ENCODE assay signal across 19 cellular contexts in the genomic region with DNA sequence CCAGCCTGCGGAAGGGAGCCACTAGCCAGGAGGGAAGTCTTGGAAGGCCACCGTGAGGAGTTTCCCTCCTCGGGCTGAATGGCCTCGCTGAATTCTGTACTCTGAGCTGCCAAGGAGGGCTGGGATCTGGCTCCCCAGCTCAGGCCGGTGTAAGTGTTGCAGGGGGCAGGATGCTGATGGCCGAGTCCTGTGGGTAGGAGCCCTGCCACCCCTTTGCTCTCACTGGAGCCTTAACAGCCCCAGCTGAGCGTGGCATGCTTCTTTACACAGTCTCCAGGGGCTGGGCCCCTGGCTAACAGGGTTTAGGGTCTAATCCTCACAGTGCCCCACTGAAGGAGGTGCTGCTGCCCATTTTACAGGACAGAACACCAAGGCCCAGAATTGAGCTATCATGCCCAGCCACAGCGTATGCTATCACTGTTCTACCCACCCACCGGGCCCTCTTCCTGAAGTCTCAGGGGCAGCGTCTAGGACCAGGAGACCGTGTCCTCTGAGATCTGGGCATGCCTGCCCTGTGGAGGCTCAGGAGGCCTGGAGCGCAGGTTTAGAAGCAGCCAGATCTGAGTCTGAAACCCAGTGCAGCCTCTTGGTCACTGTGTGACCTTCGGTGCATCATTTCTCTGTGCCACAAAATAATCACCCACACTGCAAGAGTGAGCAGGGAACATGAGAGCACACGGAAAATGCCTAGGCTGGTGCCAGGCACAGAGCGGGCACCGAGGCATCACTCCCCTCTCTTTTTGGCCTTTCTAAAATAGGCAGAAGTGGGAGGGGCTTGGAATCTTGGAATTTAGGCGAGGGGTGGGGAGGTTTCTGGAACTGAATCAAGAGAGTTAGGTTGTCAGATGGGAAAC. TPM values are rescaled to one million over a fixed set of nuclear protein-coding genes. Genes with fewer than 3 reads are reported as not detected.
"Had no signal": no experiment of that assay in that cellular context is flagged by ENCODE, and none has a peak within 500 bp of the region (broad histone marks: within the 10 kb centered on the region; RNA-seq: fewer than 3 reads in every experiment).

No MANE protein-coding gene starts in this region.

- H3K27me3 ChIP-seq: adrenal gland, hepatocyte, tibial nerve had no signal

- H3K4me1 Mint-ChIP-seq: T-cell had no signal

- H3K79me2 ChIP-seq: hepatocyte had no signal

- H2AFZ ChIP-seq: hepatocyte had no signal

- H3K4me3 Mint-ChIP-seq: activated CD8-positive, alpha-beta T cell treated with anti-CD3 and anti-CD28 coated beads, Interleukin-2, amount 10 ng/mL, durations not matched to agents 7 days and 5 days; effector memory CD8-positive, alpha-beta T cell; natural killer cell; T-cell had no signal

- H3K4me3 ChIP-seq: adrenal gland, gastroesophageal sphincter, hepatocyte, SK-N-MC, skin epidermis, tibial nerve had no signal

- H3K36me3 Mint-ChIP-seq: natural killer cell, T-cell had no signal

- H3K27ac Mint-ChIP-seq: activated CD8-positive, alpha-beta T cell treated with anti-CD3 and anti-CD28 coated beads, Interleukin-2, amount 10 ng/mL, durations not matched to agents 7 days and 5 days; effector memory CD8-positive, alpha-beta T cell; natural killer cell; T-cell had no signal

- H3K9me3 Mint-ChIP-seq: effector memory CD8-positive, alpha-beta T cell; natural killer cell; T-cell had no signal

- ATAC-seq: activated CD8-positive, alpha-beta T cell treated with anti-CD3 and anti-CD28 coated beads, Interleukin-2, amount 10 ng/mL, durations not matched to agents 7 days and 5 days; effector memory CD8-positive, alpha-beta T cell; gastroesophageal sphincter; natural killer cell; T-cell had no signal

- H3K4me2 ChIP-seq: hepatocyte had no signal

- H3K27ac ChIP-seq: adrenal gland, gastroesophageal sphincter, hepatocyte, SK-N-MC, skin epidermis, tibial nerve, VCaP had no signal

- H3K9me3 ChIP-seq: adrenal gland, gastroesophageal sphincter, tibial nerve had no signal

- DNase-seq: activated CD4-positive, alpha-beta T cell treated with anti-CD3 and anti-CD28 coated beads for 4 hours; activated CD8-positive, alpha-beta T cell treated with anti-CD3 and anti-CD28 coated beads, Interleukin-2, amount 10 ng/mL, durations not matched to agents 7 days and 5 days; activated naive CD4-positive, alpha-beta T cell treated with anti-CD3 and anti-CD28 coated beads, Interleukin-2, amount 50 U/mL, for 16 hours; central memory CD4-positive, alpha-beta T cell; cortex of kidney; effector memory CD8-positive, alpha-beta T cell; mammary epithelial cell; natural killer cell; T-cell had no signal

- H3K36me3 ChIP-seq: adrenal gland, gastroesophageal sphincter, tibial nerve had no signal

RNA-seq across cellular contexts. Expression of a gene that starts 42.9 kb away (rescaled TPM):
- total RNA-seq: activated CD8-positive, alpha-beta T cell treated with anti-CD3 and anti-CD28 coated beads, Interleukin-2, amount 10 ng/mL, durations not matched to agents 7 days and 5 days; mammary epithelial cell; natural killer cell had no signal

RNA-seq across cellular contexts. Expression of a gene that starts 49.7 kb away (rescaled TPM):
- total RNA-seq: activated CD8-positive, alpha-beta T cell treated with anti-CD3 and anti-CD28 coated beads, Interleukin-2, amount 10 ng/mL, durations not matched to agents 7 days and 5 days; epithelial cell of proximal tubule; mammary epithelial cell; natural killer cell; osteocyte; pulmonary artery endothelial cell; T-cell; tibial nerve had no signal
- polyA plus RNA-seq: mammary epithelial cell had no signal
